8 cellular contexts compared by ENCODE assay signal in the genomic region with DNA sequence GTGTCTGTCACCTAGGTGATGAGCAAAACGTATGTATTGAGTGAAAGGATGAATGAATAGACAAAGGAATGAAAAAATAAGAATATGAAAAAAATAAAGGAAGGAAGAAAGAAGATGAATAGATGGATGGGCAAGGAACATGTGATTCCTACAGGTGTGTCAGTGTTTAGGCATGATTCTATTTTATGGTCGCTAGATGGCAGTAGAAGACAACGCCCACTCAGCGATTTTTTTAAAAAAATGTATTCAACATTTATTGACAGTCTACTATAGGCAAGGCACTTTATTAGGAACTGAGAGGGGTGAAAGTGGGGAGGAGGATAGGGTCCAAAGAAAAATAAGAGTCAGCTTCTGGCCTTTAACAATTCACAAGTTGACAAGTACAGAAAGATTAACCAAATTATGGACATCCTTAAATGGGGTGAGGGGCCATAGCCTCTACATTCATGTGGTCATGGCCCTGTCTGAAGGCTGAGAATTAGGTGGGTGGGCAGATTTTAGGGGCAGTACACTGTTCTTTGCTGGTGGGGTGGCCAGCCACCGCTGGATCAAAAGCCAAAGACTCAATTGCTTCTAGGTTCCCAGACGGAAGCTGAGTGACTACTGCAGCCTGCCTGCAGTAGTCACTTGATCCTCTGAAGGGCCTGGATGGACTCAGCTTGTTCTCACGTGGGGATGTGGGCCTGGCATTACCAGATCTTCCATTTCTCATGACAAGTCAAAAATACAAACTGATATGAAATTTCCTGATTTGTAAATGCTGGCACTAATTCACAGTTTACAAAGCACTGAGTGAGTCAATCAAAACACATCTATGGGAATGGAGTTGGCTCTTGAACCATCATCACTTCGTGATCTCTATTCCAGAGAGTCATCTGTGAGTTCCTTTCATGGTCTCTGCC.
DNase-seq lines count a peak whose midpoint lies in the region; ATAC-seq and TF ChIP-seq lines count a peak whose summit lies in the region.

No MANE protein-coding gene starts in this region.

- no peaks in the 10 kb centered on the region for H4K20me1 ChIP-seq in SK-N-SH (ENCODE audit: insufficient read depth)

- no peaks in the 10 kb centered on the region for H3K9me3 Mint-ChIP-seq in IgD-negative memory B cell

- H3K27ac ChIP-seq in SK-N-SH (ENCODE audit: low read depth in 2 of 2, low read length in 1 of 2): no peak overlapping the region
- H3K27ac ChIP-seq in thoracic aorta: no peak overlapping the region

- peak overlapping the region in 2 of 3 donors; percentile 13 to 20 for H3K27ac Mint-ChIP-seq in IgD-negative memory B cell

- TF ChIP-seq CTCF in SK-N-SH (IDR thresholded peaks at IDR 0.05) (peak; percentile 87), thoracic aorta (IDR thresholded peaks at IDR 0.05) (peak; percentile 41)

- H3F3A ChIP-seq in SK-N-SH (replicated peaks; ENCODE audit: insufficient read depth): peaks cover 15% of the 10 kb centered on the region

- no peak overlapping the region for H3K9ac ChIP-seq in SK-N-SH

- H3K4me3 Mint-ChIP-seq in IgD-negative memory B cell: no peak overlapping the region

- no peak overlapping the region for H3K4me2 ChIP-seq in SK-N-SH

- H3K36me3 ChIP-seq in SK-N-SH (replicated peaks in 1 of 2; ENCODE audit: control insufficient read depth in 1 of 2, insufficient read depth in 2 of 2, low read length in 1 of 2): no peaks in the 10 kb centered on the region
- H3K36me3 ChIP-seq in thoracic aorta: no peaks in the 10 kb centered on the region

- POLR2A ChIA-PET in SK-N-SH (lab: Yijun Ruan, JAX): no interaction called here

- H3K9me2 ChIP-seq in SK-N-SH: 0 out of 2 replicates have a peak, but pooled peaks cover 3% of the 10 kb centered on the region

- H3K9me3 ChIP-seq in SK-N-SH (no peaks in the 10 kb centered on the region), thoracic aorta (no peaks in the 10 kb centered on the region)

- TF ChIP-seq EP300 in SK-N-SH (IDR thresholded peaks at IDR 0.05; ENCODE audit: borderline replicate concordance in 1 of 2, low read depth in 1 of 2, low read length in 1 of 2): no peak

- H3K4me3 ChIP-seq in SK-N-SH (ENCODE audit: low read depth in 2 of 2, low read length in 1 of 2) (no peak overlapping the region), thoracic aorta (no peak overlapping the region)

- peaks cover 5% of the 10 kb centered on the region for H3K27me3 Mint-ChIP-seq in IgD-negative memory B cell

- no peaks in the 10 kb centered on the region for H3K36me3 Mint-ChIP-seq in IgD-negative memory B cell

- H3K27me3 ChIP-seq in SK-N-SH (ENCODE audit: insufficient read depth): no peaks in the 10 kb centered on the region
- no peaks in the 10 kb centered on the region for H3K27me3 ChIP-seq in thoracic aorta (replicated peaks; ENCODE audit: insufficient read depth)

- H3K4me1 ChIP-seq in SK-N-SH (ENCODE audit: control insufficient read depth in 1 of 2, insufficient read depth in 2 of 2, low read depth in 1 of 2, low read length in 1 of 2) (no peaks in the 10 kb centered on the region; a peak in 2 of 4 replicates), thoracic aorta (ENCODE audit: control insufficient read depth in 1 of 2, low read depth in 2 of 2) (peaks cover 11% of the 10 kb centered on the region in 2 donors)

- ATAC-seq in thoracic aorta (ENCODE audit: insufficient number of reproducible peaks, low FRiP score, low read depth) (no peak), HG03139 (IDR thresholded peaks at IDR 0.05; ENCODE audit: unreplicated experiment) (no peak), GM21447 (IDR thresholded peaks at IDR 0.05; ENCODE audit: unreplicated experiment) (no peak)

- 3% methylated on average over 6 of the region's 8 CpGs for WGBS in SK-N-SH (ENCODE audit: low lambda C conversion rate)

- CTCF ChIA-PET in SK-N-SH (lab: Yijun Ruan, JAX): interaction anchor here (0.5 to 5.5 kb wide), 34 partner anchors 8 to 1502 kb away, joined by 3 to 72 read pairs (median 3); no protein-coding TSS in a partner anchor

- H2AFZ ChIP-seq in SK-N-SH (ENCODE audit: low read depth): no peak overlapping the region

- no peaks in the 10 kb centered on the region for H3K79me2 ChIP-seq in SK-N-SH (ENCODE audit: insufficient read depth)

- TF ChIP-seq RAD21 in SK-N-SH (IDR thresholded peaks at IDR 0.05; ENCODE audit: low read length): peak; percentile 81

- peaks cover 26 to 34% (median 28%) of the 10 kb centered on the region in 3 donors for H3K4me1 Mint-ChIP-seq in IgD-negative memory B cell

- DNase-seq in NCI-H1417 (lab: John Stamatoyannopoulos, UW) (peak; percentile 15 to 63 (median 58)), NCI-H1417 treated with DMSO at 0.1 percent for 48 hours (lab: John Stamatoyannopoulos, UW) (no peak), SK-N-SH (peak; percentile 36), germinal center (ENCODE audit: low spot score) (peak; percentile 22), thoracic aorta (ENCODE audit: low spot score) (no peak)

TF ChIP-seq in SK-N-SH, 30 proteins besides CTCF, POLR2A, EP300 and RAD21:
- TF ChIP-seq IRF3 (IDR thresholded peaks at IDR 0.05; ENCODE audit: low read depth, low read length): no peak
- peak; percentile 46 for TF ChIP-seq SMC3 (IDR thresholded peaks at IDR 0.05; ENCODE audit: low read depth, low read length)

Comparison
In these comparisons a context has a peak if more than half of its experiments do, and no peak if none do; other contexts are left out.
1. DNase-seq: peak in NCI-H1417 (3 of 3), SK-N-SH (single experiment) and germinal center (single experiment); none in NCI-H1417 treated with DMSO at 0.1 percent for 48 hours (single experiment) and thoracic aorta (single experiment).